In the genomic region with DNA sequence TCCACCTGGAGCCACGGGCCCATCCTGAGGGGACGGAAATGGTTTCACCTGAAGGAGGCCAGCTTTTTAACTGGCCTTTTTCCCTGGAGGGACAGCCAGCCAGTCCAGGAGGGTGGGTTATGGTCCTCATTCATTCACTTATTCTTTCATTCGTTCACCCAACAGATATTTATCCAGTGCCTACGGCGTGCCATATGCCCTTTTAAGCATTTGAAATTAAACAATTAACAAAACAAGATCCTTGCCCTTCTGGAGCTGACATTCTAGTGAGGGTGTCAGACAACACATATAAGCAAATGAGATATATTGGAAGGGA, we compare ENCODE assay signal across 11 cellular contexts. TPM values are rescaled to one million over a fixed set of nuclear protein-coding genes. Genes with fewer than 3 reads are reported as not detected.
A peak's percentile ranks its signal among the peaks of the same experiment; 100 is the strongest.
DNase-seq lines count a peak whose midpoint lies in the region; ATAC-seq, FAIRE-seq and TF ChIP-seq lines count a peak whose summit lies in the region.
"Had no signal": no experiment of that assay in that cellular context is flagged by ENCODE, and none has a peak within 500 bp of the region (broad histone marks: within the 10 kb centered on the region; RNA-seq: fewer than 3 reads in every experiment).

No MANE protein-coding gene starts in this region.

- CTCF ChIA-PET in activated CD4-positive, alpha-beta T cell treated with anti-CD3 and anti-CD28 coated beads, Interleukin-2, amount 10 ng/mL, durations not matched to agents 7 days and 5 days (lab: Charles Lee), result interaction anchor here (0.6 to 1.9 kb wide), 4 partner anchors 10 to 195 kb away, joined by 4 to 8 read pairs (median 4); no protein-coding TSS in a partner anchor

- no peaks in the 10 kb centered on the region for H3K27me3 ChIP-seq in lower lobe of right lung (ENCODE audit: low read depth)
- H3K27me3 ChIP-seq: brain microvascular endothelial cell, Peyer's patch had no signal

- no peak for FAIRE-seq in HTR-8/SVneo (lab: Jason Lieb, UNC)
- FAIRE-seq: A204.1 had no signal

- intact Hi-C loops in lower lobe of right lung (cut with DNase I), result no loop called here

- peak overlapping the region; percentile 1 for H3K4me3 Mint-ChIP-seq in activated CD4-positive, alpha-beta T cell treated with anti-CD3 and anti-CD28 coated beads, Interleukin-2, amount 10 ng/mL, durations not matched to agents 7 days and 5 days
- H3K4me3 Mint-ChIP-seq in activated naive CD8-positive, alpha-beta T cell treated with anti-CD3 and anti-CD28 coated beads for 36 hours, result peak overlapping the region; percentile 18

- TF ChIP-seq CTCF in lower lobe of right lung (IDR thresholded peaks at IDR 0.05), result no peak

- POLR2A ChIA-PET in activated CD4-positive, alpha-beta T cell treated with anti-CD3 and anti-CD28 coated beads, Interleukin-2, amount 10 ng/mL, durations not matched to agents 7 days and 5 days (lab: Charles Lee), result interaction anchor here (0.6 kb wide), 1 partner anchor 399 kb away, joined by 4 read pairs; no protein-coding TSS in a partner anchor

- H3K27ac ChIP-seq in lower lobe of right lung, result peak overlapping the region; percentile 53
- H3K27ac ChIP-seq in substantia nigra (ENCODE audit: low read depth, low read length, poor library complexity, severe bottlenecking), result peak overlapping the region; percentile 50
- H3K27ac ChIP-seq: brain microvascular endothelial cell had no signal

- H3K4me1 ChIP-seq in lower lobe of right lung, result peaks cover 36% of the 10 kb centered on the region

- H3K4me1 Mint-ChIP-seq in activated CD4-positive, alpha-beta T cell treated with anti-CD3 and anti-CD28 coated beads, Interleukin-2, amount 10 ng/mL, durations not matched to agents 7 days and 5 days, result peaks cover 14% of the 10 kb centered on the region
- peaks cover 3% of the 10 kb centered on the region for H3K4me1 Mint-ChIP-seq in activated naive CD8-positive, alpha-beta T cell treated with anti-CD3 and anti-CD28 coated beads for 36 hours

- no peak for ATAC-seq in lower lobe of right lung

- H3K36me3 Mint-ChIP-seq in activated CD4-positive, alpha-beta T cell treated with anti-CD3 and anti-CD28 coated beads, Interleukin-2, amount 10 ng/mL, durations not matched to agents 7 days and 5 days (ENCODE audit: low read depth), result no peaks in the 10 kb centered on the region
- H3K36me3 Mint-ChIP-seq in activated naive CD8-positive, alpha-beta T cell treated with anti-CD3 and anti-CD28 coated beads for 36 hours, result no peaks in the 10 kb centered on the region

- H3K27me3 Mint-ChIP-seq in activated CD4-positive, alpha-beta T cell treated with anti-CD3 and anti-CD28 coated beads, Interleukin-2, amount 10 ng/mL, durations not matched to agents 7 days and 5 days, result no peaks in the 10 kb centered on the region
- no peaks in the 10 kb centered on the region for H3K27me3 Mint-ChIP-seq in activated naive CD8-positive, alpha-beta T cell treated with anti-CD3 and anti-CD28 coated beads for 36 hours

- no peaks in the 10 kb centered on the region for H3K9me3 ChIP-seq in lower lobe of right lung
- H3K9me3 ChIP-seq: Peyer's patch had no signal

- H3K36me3 ChIP-seq in lower lobe of right lung, result no peaks in the 10 kb centered on the region
- H3K36me3 ChIP-seq: brain microvascular endothelial cell, Peyer's patch had no signal

- H3K27ac Mint-ChIP-seq in activated CD4-positive, alpha-beta T cell treated with anti-CD3 and anti-CD28 coated beads, Interleukin-2, amount 10 ng/mL, durations not matched to agents 7 days and 5 days, result peak overlapping the region; percentile 36
- no peak overlapping the region for H3K27ac Mint-ChIP-seq in activated naive CD8-positive, alpha-beta T cell treated with anti-CD3 and anti-CD28 coated beads for 36 hours

- DNase-seq in activated CD4-positive, alpha-beta T cell treated with anti-CD3 and anti-CD28 coated beads, Interleukin-2, amount 10 ng/mL, durations not matched to agents 7 days and 5 days, result no peak
- no peak for DNase-seq in activated CD4-positive, alpha-beta T cell treated with anti-CD3 and anti-CD28 coated beads for 4 hours
- DNase-seq in activated naive CD8-positive, alpha-beta T cell treated with anti-CD3 and anti-CD28 coated beads for 36 hours, result no peak
- DNase-seq in lower lobe of right lung (no peak), substantia nigra (lab: John Stamatoyannopoulos, UW) (no peak), NCI-H510A (lab: John Stamatoyannopoulos, UW) (no peak), NCI-H1417 treated with DMSO at 0.1 percent for 48 hours (lab: John Stamatoyannopoulos, UW) (no peak), HTR-8/SVneo (ENCODE audit: insufficient read length, low spot score) (no peak)

- no peak overlapping the region for H3K4me3 ChIP-seq in lower lobe of right lung

- H3K9me3 Mint-ChIP-seq in activated CD4-positive, alpha-beta T cell treated with anti-CD3 and anti-CD28 coated beads, Interleukin-2, amount 10 ng/mL, durations not matched to agents 7 days and 5 days, result no peaks in the 10 kb centered on the region
- no peaks in the 10 kb centered on the region for H3K9me3 Mint-ChIP-seq in activated naive CD8-positive, alpha-beta T cell treated with anti-CD3 and anti-CD28 coated beads for 36 hours

RNA-seq across cellular contexts. Expression of gene ABCB9, which starts 0.4 kb away (rescaled TPM):
- 1 to 10 TPM; 4.7 to 6.7 TPM for total RNA-seq in activated CD4-positive, alpha-beta T cell treated with anti-CD3 and anti-CD28 coated beads, Interleukin-2, amount 10 ng/mL, durations not matched to agents 7 days and 5 days
- total RNA-seq in activated naive CD8-positive, alpha-beta T cell treated with anti-CD3 and anti-CD28 coated beads for 36 hours, result 1 to 10 TPM; 3.6 TPM
- total RNA-seq in lower lobe of right lung, result 2.9 TPM

RNA-seq across cellular contexts. Expression of gene OGFOD2, which starts 8.3 kb away (rescaled TPM):
- total RNA-seq in activated CD4-positive, alpha-beta T cell treated with anti-CD3 and anti-CD28 coated beads, Interleukin-2, amount 10 ng/mL, durations not matched to agents 7 days and 5 days, result 10 to 100 TPM; 25.3 to 25.9 TPM
- total RNA-seq in activated naive CD8-positive, alpha-beta T cell treated with anti-CD3 and anti-CD28 coated beads for 36 hours, result 10 to 100 TPM; 26.8 to 31.8 TPM
- 19.5 TPM for total RNA-seq in lower lobe of right lung

RNA-seq across cellular contexts. Expression of gene ARL6IP4, which starts 13.8 kb away (rescaled TPM):
- 100 to 1,000 TPM; 160 to 180 TPM for total RNA-seq in activated CD4-positive, alpha-beta T cell treated with anti-CD3 and anti-CD28 coated beads, Interleukin-2, amount 10 ng/mL, durations not matched to agents 7 days and 5 days
- 100 to 1,000 TPM; 165 to 168 TPM for total RNA-seq in activated naive CD8-positive, alpha-beta T cell treated with anti-CD3 and anti-CD28 coated beads for 36 hours
- total RNA-seq in lower lobe of right lung, result 139 TPM
